Comparison of ENCODE assay signal across 21 cellular contexts in genomic region chr2:191415101-191415500, GRCh38.
"Had no signal": no experiment of that assay in that cellular context is flagged by ENCODE, and none has a peak within 500 bp of the region (broad histone marks: within the 10 kb centered on the region; RNA-seq: fewer than 3 reads in every experiment).

No MANE protein-coding gene starts in this region.

- H3K36me3 ChIP-seq: colonic mucosa had no signal

- H3K4me1 Mint-ChIP-seq: endodermal cell, mesothelial cell of epicardium had no signal

- H3K27me3 ChIP-seq: colonic mucosa, esophagus muscularis mucosa, foreskin keratinocyte, gastroesophageal sphincter, heart right ventricle, left lung had no signal

- H3K4me3 ChIP-seq: colonic mucosa, esophagus muscularis mucosa, gastroesophageal sphincter, heart right ventricle, left lung, lower lobe of right lung, mucosa of descending colon had no signal

- ATAC-seq: effector memory CD8-positive, alpha-beta T cell; foreskin keratinocyte; gastroesophageal sphincter; heart right ventricle; left cardiac atrium; left lung; left ventricle myocardium superior; lower lobe of right lung; mucosa of descending colon had no signal

- H3K4me3 Mint-ChIP-seq: dendritic cell treated with granulocyte-macrophage colony-stimulating factor and Interleukin-4, amounts not matched to agents 40 ng/mL and 50 ng/mL, for 4 days; effector memory CD8-positive, alpha-beta T cell; endodermal cell; mesothelial cell of epicardium; naive B cell had no signal

- H3K9me3 Mint-ChIP-seq: dendritic cell treated with granulocyte-macrophage colony-stimulating factor and Interleukin-4, amounts not matched to agents 40 ng/mL and 50 ng/mL, for 4 days; effector memory CD8-positive, alpha-beta T cell; endodermal cell; mesothelial cell of epicardium; naive B cell had no signal

- H3K4me1 ChIP-seq: colonic mucosa, foreskin keratinocyte, left lung, lower lobe of right lung had no signal

- H3K27ac ChIP-seq: colonic mucosa, epithelial cell of prostate, esophagus muscularis mucosa, foreskin keratinocyte, gastroesophageal sphincter, heart right ventricle, left lung, lower lobe of right lung had no signal

- H3K9me3 ChIP-seq: colonic mucosa, esophagus muscularis mucosa, gastroesophageal sphincter, heart right ventricle, left lung, lower lobe of right lung, mucosa of descending colon had no signal

- DNase-seq: colonic mucosa; cortex of kidney; effector CD8-positive, alpha-beta T cell; effector memory CD8-positive, alpha-beta T cell; endodermal cell; erythroblast; foreskin keratinocyte; heart right ventricle; hippocampal formation; left cardiac atrium; left lung; left ventricle myocardium superior; lower lobe of right lung; mesenchymal stem cell; mucosa of descending colon; naive B cell had no signal

- H3K27me3 Mint-ChIP-seq: dendritic cell treated with granulocyte-macrophage colony-stimulating factor and Interleukin-4, amounts not matched to agents 40 ng/mL and 50 ng/mL, for 4 days; effector memory CD8-positive, alpha-beta T cell; naive B cell had no signal

- H3K27ac Mint-ChIP-seq: dendritic cell treated with granulocyte-macrophage colony-stimulating factor and Interleukin-4, amounts not matched to agents 40 ng/mL and 50 ng/mL, for 4 days; effector memory CD8-positive, alpha-beta T cell; endodermal cell; mesothelial cell of epicardium; naive B cell had no signal
